Comparison of ENCODE assay signal across 11 cellular contexts in genomic region chr17:75124819-75125162, GRCh38. TPM values are rescaled to one million over a fixed set of nuclear protein-coding genes. Genes with fewer than 3 reads are reported as not detected.
DNase-seq lines count a peak whose midpoint lies in the region; ATAC-seq and TF ChIP-seq lines count a peak whose summit lies in the region.
"Had no signal": no experiment of that assay in that cellular context is flagged by ENCODE, and none has a peak within 500 bp of the region (broad histone marks: within the 10 kb centered on the region; RNA-seq: fewer than 3 reads in every experiment).

No MANE protein-coding gene starts in this region.

- H3K4me1 ChIP-seq in BE2C (peaks cover 14% of the 10 kb centered on the region), HCT116 (ENCODE audit: control insufficient read depth in 1 of 2, insufficient read depth in 2 of 2, low read length in 2 of 2) (peaks cover 40 to 71% of the 10 kb centered on the region in 2 experiments)

- peak overlapping the region; percentile 25 for H3K27ac Mint-ChIP-seq in central memory CD8-positive, alpha-beta T cell (ENCODE audit: low read depth)
- H3K27ac Mint-ChIP-seq in natural killer cell, result peak overlapping the region; percentile 82 to 84
- H3K27ac Mint-ChIP-seq in effector memory CD8-positive, alpha-beta T cell, result peak overlapping the region in 1 of 2 donors; percentile 84

- intact Hi-C loops in HCT116 (cut with micrococcal nuclease) (loop anchor here (2.0 kb wide), 1 partner anchor 74 kb away; no protein-coding TSS in a partner anchor), natural killer cell (cut with micrococcal nuclease) (no loop called here)

- H3K4me3 ChIP-seq in BE2C (ENCODE audit: low read depth, low read length), result peak overlapping the region; percentile 19
- peak overlapping the region; percentile 30 to 55 for H3K4me3 ChIP-seq in HCT116 (replicated peaks in 1 of 2; ENCODE audit: low read depth in 1 of 2, low read length in 2 of 2)
- no peak overlapping the region for H3K4me3 ChIP-seq in foreskin fibroblast (ENCODE audit: low read depth in 1 of 2, low read length in 2 of 2)

- H2AFZ ChIP-seq in HCT116 (ENCODE audit: low read depth, low read length, poor library complexity, severe bottlenecking), result no peak overlapping the region

- H3K27me3 ChIP-seq in BE2C, result no peaks in the 10 kb centered on the region
- no peaks in the 10 kb centered on the region for H3K27me3 ChIP-seq in HCT116 (ENCODE audit: insufficient read depth, low read length)

- no peak for TF ChIP-seq POLR2A in HCT116 (IDR thresholded peaks at IDR 0.05; ENCODE audit: borderline replicate concordance, extremely low read depth, insufficient read depth, insufficient read length)

- TF ChIP-seq RAD21 in HCT116 (IDR thresholded peaks at IDR 0.05; ENCODE audit: low read depth), result no peak

- H3K36me3 Mint-ChIP-seq in central memory CD8-positive, alpha-beta T cell (ENCODE audit: insufficient read depth), result peaks cover 11% of the 10 kb centered on the region
- no peaks in the 10 kb centered on the region for H3K36me3 Mint-ChIP-seq in natural killer cell
- peaks cover 7% of the 10 kb centered on the region for H3K36me3 Mint-ChIP-seq in effector memory CD8-positive, alpha-beta T cell (ENCODE audit: insufficient read depth)

- peak overlapping the region; percentile 81 for H3K4me2 ChIP-seq in HCT116 (ENCODE audit: low read length)

- H3K27ac ChIP-seq in HCT116 (ENCODE audit: low read depth, low read length), result peak overlapping the region; percentile 93

- RAD21 ChIA-PET in HCT116 (lab: Charles Lee; ENCODE audit: low non-redundant PET in 1 of 2, low total read pairs in 2 of 2, uncharacterized antibody in 2 of 2, unreplicated experiment in 2 of 2), result interaction anchor here (1.0 to 2.1 kb wide), 3 partner anchors 9 to 11 kb away, joined by 3 to 10 read pairs (median 6); no protein-coding TSS in a partner anchor

- POLR2A ChIA-PET in HCT116 (lab: Charles Lee), result interaction anchor here (0.6 to 5.0 kb wide), 19 partner anchors 9 to 112 kb away, joined by 3 to 44 read pairs (median 4); partner anchors contain the start of genes JPT1 and MRPL58

- H3K4me3 Mint-ChIP-seq in central memory CD8-positive, alpha-beta T cell, result no peak overlapping the region
- H3K4me3 Mint-ChIP-seq in natural killer cell, result no peak overlapping the region
- H3K4me3 Mint-ChIP-seq in effector memory CD8-positive, alpha-beta T cell, result peak overlapping the region in 1 of 2 donors; percentile 38

- H4K20me1 ChIP-seq in HCT116 (ENCODE audit: insufficient read depth), result no peaks in the 10 kb centered on the region

- H3K36me3 ChIP-seq in BE2C (peaks cover 9% of the 10 kb centered on the region), HCT116 (ENCODE audit: control insufficient read depth in 1 of 2, insufficient read depth in 2 of 2, low read length in 2 of 2) (peaks cover 0 to 31% of the 10 kb centered on the region in 2 experiments; a peak in 2 of 4 replicates)

- no peaks in the 10 kb centered on the region for H3K9me3 ChIP-seq in BE2C
- no peaks in the 10 kb centered on the region for H3K9me3 ChIP-seq in HCT116 (ENCODE audit: control insufficient read depth in 1 of 2, insufficient read depth in 1 of 2, low read depth in 1 of 2, low read length in 2 of 2)

- CTCF ChIA-PET in HCT116 (lab: Charles Lee), result interaction anchor here (1.1 to 5.6 kb wide), 5 partner anchors 11 to 477 kb away, joined by 3 to 75 read pairs (median 7); no protein-coding TSS in a partner anchor

- H3K9ac ChIP-seq in HCT116 (ENCODE audit: low read length), result peak overlapping the region; percentile 78

- BruUV-seq in HCT116 (replicated peaks; lab: Mats Ljungman, UMichigan), result TSS peak; percentile 93

- no peaks in the 10 kb centered on the region for H3K9me3 Mint-ChIP-seq in central memory CD8-positive, alpha-beta T cell
- no peaks in the 10 kb centered on the region for H3K9me3 Mint-ChIP-seq in natural killer cell
- no peaks in the 10 kb centered on the region for H3K9me3 Mint-ChIP-seq in effector memory CD8-positive, alpha-beta T cell
- H3K9me3 Mint-ChIP-seq: naive thymus-derived CD8-positive, alpha-beta T cell had no signal

- peaks cover 82% of the 10 kb centered on the region for H3K79me2 ChIP-seq in HCT116 (ENCODE audit: insufficient read depth, low read length)

- DNase-seq in BE2C (no peak), HCT116 (ENCODE audit: low read depth, low spot score) (no peak), natural killer cell (no peak), foreskin fibroblast (no peak), iPS-NIHi11 (ENCODE audit: low spot score) (no peak), C1 segment of cervical spinal cord (lab: John Stamatoyannopoulos, UW) (no peak)
- no peak for DNase-seq in central memory CD8-positive, alpha-beta T cell (ENCODE audit: low spot score in 2 of 2)
- no peak for DNase-seq in effector memory CD8-positive, alpha-beta T cell
- DNase-seq: effector CD8-positive, alpha-beta T cell; naive thymus-derived CD8-positive, alpha-beta T cell; NCI-H2029 treated with DMSO at 0.1 percent for 48 hours had no signal

- H3K27me3 Mint-ChIP-seq in central memory CD8-positive, alpha-beta T cell, result no peaks in the 10 kb centered on the region
- H3K27me3 Mint-ChIP-seq in natural killer cell (ENCODE audit: low read depth in 2 of 2), result no peaks in the 10 kb centered on the region
- H3K27me3 Mint-ChIP-seq in effector memory CD8-positive, alpha-beta T cell, result no peaks in the 10 kb centered on the region
- H3K27me3 Mint-ChIP-seq: naive thymus-derived CD8-positive, alpha-beta T cell had no signal

- H3K9me2 ChIP-seq in HCT116 (ENCODE audit: insufficient read depth), result no peaks in the 10 kb centered on the region

- H3K4me1 Mint-ChIP-seq in central memory CD8-positive, alpha-beta T cell, result peaks cover 27% of the 10 kb centered on the region
- peaks cover 24 to 35% of the 10 kb centered on the region in 2 donors for H3K4me1 Mint-ChIP-seq in natural killer cell
- H3K4me1 Mint-ChIP-seq in effector memory CD8-positive, alpha-beta T cell (ENCODE audit: low read depth in 2 of 2), result peaks cover 25 to 29% of the 10 kb centered on the region in 2 donors

- TF ChIP-seq CTCF in BE2C (IDR thresholded peaks at IDR 0.05; ENCODE audit: low read depth, low read length), result no peak
- no peak for TF ChIP-seq CTCF in HCT116 (IDR thresholded peaks at IDR 0.05 in 2 of 3, conservative IDR thresholded peaks at IDR 0.05 in 1 of 3; ENCODE audit: borderline replicate concordance in 1 of 3, insufficient read depth in 1 of 3, low read depth in 2 of 3, low read length in 2 of 3)
- no peak for TF ChIP-seq CTCF in natural killer cell (IDR thresholded peaks at IDR 0.05)
- TF ChIP-seq CTCF in foreskin fibroblast (IDR thresholded peaks at IDR 0.05; ENCODE audit: low read depth, low read length), result no peak

- ATAC-seq in HCT116, result peak; percentile 29
- no peak for ATAC-seq in central memory CD8-positive, alpha-beta T cell (replicated peaks; ENCODE audit: extremely low read depth, poor library complexity, severe bottlenecking)
- no peak for ATAC-seq in natural killer cell
- ATAC-seq in effector memory CD8-positive, alpha-beta T cell (replicated peaks), result no peak

TF ChIP-seq in HCT116, 20 proteins besides CTCF, POLR2A, EP300 and RAD21:
- TF ChIP-seq POLR2AphosphoS5 (IDR thresholded peaks at IDR 0.05; ENCODE audit: low read depth, low read length) (no peak), ZNF274 (IDR thresholded peaks at IDR 0.05; ENCODE audit: low read depth, low read length) (no peak), ELF1 (IDR thresholded peaks at IDR 0.05; ENCODE audit: borderline replicate concordance, low read depth) (no peak), TCF7L2 (IDR thresholded peaks at IDR 0.05; ENCODE audit: borderline replicate concordance, extremely low read depth, insufficient read depth, insufficient read length) (no peak), JUND (IDR thresholded peaks at IDR 0.05) (no peak), EZH2 (IDR thresholded peaks at IDR 0.05) (no peak), SP1 (IDR thresholded peaks at IDR 0.05; ENCODE audit: low read depth) (no peak), CBX3 (IDR thresholded peaks at IDR 0.05; ENCODE audit: low read depth) (no peak), EZH2phosphoT487 (IDR thresholded peaks at IDR 0.05; ENCODE audit: borderline replicate concordance) (no peak)
- TF ChIP-seq, protein P1, sequence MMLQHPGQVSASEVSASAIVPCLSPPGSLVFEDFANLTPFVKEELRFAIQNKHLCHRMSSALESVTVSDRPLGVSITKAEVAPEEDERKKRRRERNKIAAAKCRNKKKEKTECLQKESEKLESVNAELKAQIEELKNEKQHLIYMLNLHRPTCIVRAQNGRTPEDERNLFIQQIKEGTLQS (IDR thresholded peaks at IDR 0.05), result no peak
TF ChIP-seq in HCT116: peak in this region for 0.

RNA-seq across cellular contexts. Expression of gene NT5C, which starts 6.8 kb away (rescaled TPM):
- 226 TPM for polyA plus RNA-seq in BE2C (2012; ENCODE audit: insufficient read depth, insufficient read length, low read depth)
- total RNA-seq in HCT116 (2021; ENCODE audit: unreplicated experiment) (115 TPM), natural killer cell (10 to 100 TPM; 58.1 to 67.4 (median 61.2) TPM)
- 108 and 113 TPM in 2 replicates for polyA plus RNA-seq in HCT116 (2012)

RNA-seq across cellular contexts. Expression of gene ARMC7, which starts 15.0 kb away (rescaled TPM):
- polyA plus RNA-seq in BE2C (2012; ENCODE audit: insufficient read depth, insufficient read length, low read depth), result 17.7 TPM
- total RNA-seq in HCT116 (2021; ENCODE audit: unreplicated experiment) (43.2 TPM), natural killer cell (10 to 100 TPM in 2 of 3 donors, 1 to 10 TPM in 1; 9.3 to 18.6 (median 11.3) TPM)
- polyA plus RNA-seq in HCT116 (2012), result 25.9 and 27.2 TPM in 2 replicates

RNA-seq across cellular contexts. Expression of gene JPT1, which starts 29.5 kb away (rescaled TPM):
- polyA plus RNA-seq in BE2C (2012; ENCODE audit: insufficient read depth, insufficient read length, low read depth), result 474 TPM
- total RNA-seq in HCT116 (2021; ENCODE audit: unreplicated experiment), result 575 TPM
- polyA plus RNA-seq in HCT116 (2012), result 715 and 916 TPM in 2 replicates
- total RNA-seq in natural killer cell, result 10 to 100 TPM; 45.0 to 54.8 (median 50.5) TPM

RNA-seq across cellular contexts. Expression of gene SLC16A5, which starts 37.0 kb away (rescaled TPM):
- not detected for polyA plus RNA-seq in BE2C (2012; ENCODE audit: insufficient read depth, insufficient read length, low read depth)
- total RNA-seq in HCT116 (2021; ENCODE audit: unreplicated experiment), result 79.3 TPM
- 60.1 and 73.5 TPM in 2 replicates for polyA plus RNA-seq in HCT116 (2012)
- 10 to 100 TPM in 1 of 3 donors, 1 to 10 TPM in 2; 6.3 to 11.2 (median 10.0) TPM for total RNA-seq in natural killer cell

RNA-seq across cellular contexts. Expression of gene SUMO2, which starts 58.0 kb away (rescaled TPM):
- 440 TPM for polyA plus RNA-seq in BE2C (2012; ENCODE audit: insufficient read depth, insufficient read length, low read depth)
- total RNA-seq in HCT116 (2021; ENCODE audit: unreplicated experiment) (859 TPM), natural killer cell (100 to 1,000 TPM; 240 to 294 (median 250) TPM)
- 338 and 399 TPM in 2 replicates for polyA plus RNA-seq in HCT116 (2012)

Comparison
In these comparisons a context has a peak if more than half of its experiments do, and no peak if none do; other contexts are left out.
1. H3K4me3 ChIP-seq: peak in BE2C (single experiment) and HCT116 (2 of 2); none in foreskin fibroblast (0 of 2).
2. RNA of gene JPT1, which starts 29.5 kb away (total RNA-seq): 575 TPM in HCT116 (single experiment); 45.0 to 54.8 TPM in natural killer cell; every median in the first group is over 10 times any median in the second.